18 cellular contexts compared by ENCODE assay signal in genomic region chr22:25472382-25472781, GRCh38.
DNase-seq lines count a peak whose midpoint lies in the region; ATAC-seq, FAIRE-seq and TF ChIP-seq lines count a peak whose summit lies in the region.
"Had no signal": no experiment of that assay in that cellular context is flagged by ENCODE, and none has a peak within 500 bp of the region (broad histone marks: within the 10 kb centered on the region; RNA-seq: fewer than 3 reads in every experiment).

No MANE protein-coding gene starts in this region.

- no peak overlapping the region for H2AFZ ChIP-seq in GM23338
- no peak overlapping the region for H2AFZ ChIP-seq in H1 (ENCODE audit: low read length)

- CTCF ChIA-PET in H1 (lab: Charles Lee; ENCODE audit: partially characterized antibody), result no interaction called here

- no peak overlapping the region for H3K56ac ChIP-seq in H1 (replicated peaks; ENCODE audit: insufficient read length, low read depth, low read length)

- DNase-seq in ELF-1 (ENCODE audit: low read depth, low spot score), result peak; percentile 7
- DNase-seq in GM23338 (ENCODE audit: low spot score), result no peak
- no peak for DNase-seq in H1 (ENCODE audit: low read depth in 1 of 2, low spot score in 2 of 2)
- no peak for DNase-seq in tibial nerve (ENCODE audit: low spot score in 2 of 2)
- DNase-seq in HuH-7.5 (ENCODE audit: low spot score), result no peak
- DNase-seq: C1 segment of cervical spinal cord; CD8-positive, alpha-beta T cell; DMS 273 treated with DMSO at 0.1 percent for 48 hours; DMS79; EL; GF-D8; H9; HFFc6 had no signal

- ATAC-seq in GM23338, result no peak
- no peak for ATAC-seq in GM18511 (IDR thresholded peaks at IDR 0.05; ENCODE audit: unreplicated experiment)
- ATAC-seq: CD8-positive, alpha-beta T cell; HCT116 had no signal

- H3K36me3 ChIP-seq in GM23338 (ENCODE audit: insufficient read depth) (no peaks in the 10 kb centered on the region), H1 (ENCODE audit: control insufficient read depth in 2 of 4, insufficient read depth in 4 of 4, low read length in 3 of 4) (no peaks in the 10 kb centered on the region), tibial nerve (peaks cover 0 to 10% (median 0%) of the 10 kb centered on the region in 3 donors)

- H3K4me2 ChIP-seq in GM23338 (no peak overlapping the region), H1 (ENCODE audit: insufficient read depth in 1 of 2, low read depth in 2 of 2, low read length in 2 of 2) (no peak overlapping the region)

- no peak overlapping the region for H4K5ac ChIP-seq in H1 (ENCODE audit: insufficient read length, low read depth, low read length)

- peaks cover 4% of the 10 kb centered on the region for H3K4me1 ChIP-seq in GM23338 (ENCODE audit: insufficient read depth)
- H3K4me1 ChIP-seq in H1 (replicated peaks in 1 of 4; ENCODE audit: control insufficient read depth in 3 of 4, insufficient read depth in 4 of 4, low read length in 3 of 4), result no peaks in the 10 kb centered on the region
- H3K4me1 ChIP-seq in tibial nerve, result peaks cover 0 to 8% (median 0%) of the 10 kb centered on the region in 4 donors

- no peaks in the 10 kb centered on the region for H3K79me1 ChIP-seq in H1 (ENCODE audit: low read depth, low read length)

- peaks cover 4% of the 10 kb centered on the region for H3K27me3 Mint-ChIP-seq in GM23338 (ENCODE audit: insufficient read depth, low read depth, poor library complexity)

- H2BK5ac ChIP-seq in H1 (ENCODE audit: low read depth, low read length), result no peak overlapping the region

- H3K27me3 ChIP-seq in GM23338 (ENCODE audit: insufficient read depth), result no peaks in the 10 kb centered on the region
- no peaks in the 10 kb centered on the region for H3K27me3 ChIP-seq in H1 (replicated peaks in 1 of 4; ENCODE audit: control insufficient read depth in 3 of 4, extremely low read depth in 1 of 4, insufficient read depth in 3 of 4, low read length in 3 of 4)
- H3K27me3 ChIP-seq in tibial nerve, result no peaks in the 10 kb centered on the region

- peaks cover 2 to 3% of the 10 kb centered on the region in 2 experiments; a peak in 2 of 4 replicates for H3K9me3 ChIP-seq in H1 (ENCODE audit: insufficient read depth in 2 of 2, low read depth in 1 of 2, low read length in 1 of 2)
- no peaks in the 10 kb centered on the region for H3K9me3 ChIP-seq in tibial nerve

- no peak overlapping the region for H3K27ac ChIP-seq in GM23338 (ENCODE audit: low read depth)
- H3K27ac ChIP-seq in H1 (ENCODE audit: low read depth, low read length), result no peak overlapping the region
- H3K27ac ChIP-seq in tibial nerve, result no peak overlapping the region

- H2BK12ac ChIP-seq in H1 (ENCODE audit: low read depth, low read length), result no peak overlapping the region

- no peak for FAIRE-seq in H1 (lab: Jason Lieb, UNC)
- FAIRE-seq: D721Med, GM12891, GM18507 had no signal

- no peak overlapping the region for H3K23ac ChIP-seq in H1 (ENCODE audit: insufficient read length)

- H3K79me2 ChIP-seq in GM23338 (replicated peaks; ENCODE audit: insufficient read depth) (no peaks in the 10 kb centered on the region), H1 (ENCODE audit: control insufficient read depth in 1 of 2, insufficient read depth in 2 of 2, low read length in 2 of 2) (no peaks in the 10 kb centered on the region)

- H3K4me3 ChIP-seq in GM23338, result no peak overlapping the region
- H3K4me3 ChIP-seq in H1 (ENCODE audit: extremely low read depth in 1 of 4, insufficient read depth in 2 of 4, low read depth in 3 of 4, low read length in 4 of 4), result no peak overlapping the region
- H3K4me3 ChIP-seq in tibial nerve, result no peak overlapping the region

- H3K4me3 Mint-ChIP-seq in GM23338, result no peak overlapping the region
- H3K4me3 Mint-ChIP-seq: CD8-positive, alpha-beta T cell; H9; HFFc6 had no signal

- no peak overlapping the region for H3K18ac ChIP-seq in H1 (ENCODE audit: extremely low read depth, low read length)

- H2BK15ac ChIP-seq in H1 (ENCODE audit: low read length), result no peak overlapping the region; the same call in 1 of the 2 replicates

- peaks cover 19% of the 10 kb centered on the region; the same call in 1 of the 2 replicates for H4K20me1 ChIP-seq in GM23338 (replicated peaks; ENCODE audit: insufficient read depth)
- peaks cover under 1 to 2% of the 10 kb centered on the region in 2 experiments for H4K20me1 ChIP-seq in H1 (replicated peaks in 1 of 2; ENCODE audit: control insufficient read depth in 1 of 2, insufficient read depth in 2 of 2, low read length in 2 of 2)

- peaks cover 13% of the 10 kb centered on the region for H3K4me1 Mint-ChIP-seq in GM23338

- peaks cover 20% of the 10 kb centered on the region for H3K36me3 Mint-ChIP-seq in GM23338 (ENCODE audit: low read depth)

- peaks cover 8% of the 10 kb centered on the region for H3K9me3 Mint-ChIP-seq in GM23338
- H3K9me3 Mint-ChIP-seq: CD8-positive, alpha-beta T cell had no signal

- H3F3A ChIP-seq in GM23338 (replicated peaks; ENCODE audit: low read depth), result no peaks in the 10 kb centered on the region

- peak overlapping the region; percentile 24; the same call in 1 of the 2 replicates for H3K27ac Mint-ChIP-seq in GM23338
- H3K27ac Mint-ChIP-seq: CD8-positive, alpha-beta T cell; HFFc6 had no signal

- H3K4ac ChIP-seq in H1 (replicated peaks; ENCODE audit: insufficient read length, low read depth, low read length), result no peak overlapping the region

- no peaks in the 10 kb centered on the region for H3K9me2 ChIP-seq in GM23338 (ENCODE audit: insufficient read depth)

- no peak overlapping the region for H2BK120ac ChIP-seq in H1 (replicated peaks; ENCODE audit: low read depth, low read length)

- TF ChIP-seq RAD21 in H1 (IDR thresholded peaks at IDR 0.05 in 1 of 2, conservative IDR thresholded peaks at IDR 0.05 in 1 of 2; ENCODE audit: low read depth in 2 of 2, low read length in 2 of 2), result no peak

- H4K8ac ChIP-seq in H1 (ENCODE audit: extremely low read depth, insufficient read depth, low read length), result no peak overlapping the region

- no peak overlapping the region for H3K9ac ChIP-seq in H1 (replicated peaks in 1 of 4; ENCODE audit: extremely low read depth in 1 of 4, low read depth in 3 of 4, low read length in 3 of 4)

- TF ChIP-seq EP300 in H1 (IDR thresholded peaks at IDR 0.05; ENCODE audit: borderline replicate concordance in 1 of 2, low read depth in 2 of 2, low read length in 2 of 2) (no peak), tibial nerve (IDR thresholded peaks at IDR 0.05) (no peak)

- H3K14ac ChIP-seq in H1 (ENCODE audit: insufficient read length), result no peak overlapping the region

- TF ChIP-seq CTCF in GM23338 (conservative IDR thresholded peaks at IDR 0.05; ENCODE audit: low read depth in 2 of 2) (no peak), H1 (IDR thresholded peaks at IDR 0.05; ENCODE audit: control extremely low read depth in 1 of 3, insufficient read depth in 1 of 3, low read depth in 1 of 3, low read length in 3 of 3) (no peak), tibial nerve (IDR thresholded peaks at IDR 0.05) (no peak)

- whole genome bisulfite sequencing in H1 (ENCODE audit: extremely low coverage in 1 of 2, insufficient coverage in 1 of 2, insufficient read length in 1 of 2, insufficient replicate concordance in 2 of 2, low coverage in 1 of 2, low lambda C conversion rate in 2 of 2, missing lambda C conversion rate in 1 of 2), 2 experiments, result 94% methylated on average over 2 of the region's 4 CpGs; no CpG with 5 or more reads in 1 of the 2 experiments
- 93 to 97% methylated on average over 4 of the region's 4 CpGs for WGBS in tibial nerve, 2 donors

- no peak overlapping the region for H2AK5ac ChIP-seq in H1 (ENCODE audit: low read depth, low read length)

- POLR2A ChIA-PET in H1 (lab: Charles Lee; ENCODE audit: partially characterized antibody), result interaction anchor here (1.4 kb wide), 1 partner anchor 11 kb away, joined by 3 read pairs; no protein-coding TSS in a partner anchor

- no peaks in the 10 kb centered on the region for H3K23me2 ChIP-seq in H1 (ENCODE audit: low read depth, low read length)

- H2BK20ac ChIP-seq in H1 (ENCODE audit: low read length), result no peak overlapping the region

- TF ChIP-seq POLR2A in H1 (IDR thresholded peaks at IDR 0.05; ENCODE audit: control extremely low read depth in 1 of 2, low read depth in 2 of 2, low read length in 2 of 2) (no peak), tibial nerve (IDR thresholded peaks at IDR 0.05) (no peak)

- no peak overlapping the region for H4K91ac ChIP-seq in H1 (replicated peaks; ENCODE audit: insufficient read length, low read length)

TF ChIP-seq in GM23338, 12 proteins besides CTCF, POLR2A, EP300 and RAD21 (continues in another document):
- TF ChIP-seq CREB1 (CRISPR knock-in tag; IDR thresholded peaks at IDR 0.05; ENCODE audit: low read depth), result no peak

TF ChIP-seq in H1, 55 proteins besides CTCF, POLR2A, EP300 and RAD21:
- TF ChIP-seq BRCA1 (IDR thresholded peaks at IDR 0.05; ENCODE audit: low read depth, low read length), result no peak
- 0 out of 2 replicates have a peak, but pooled peaks have one; percentile 42 for TF ChIP-seq KDM1A (IDR thresholded peaks at IDR 0.05; ENCODE audit: borderline replicate concordance, low read length)
